ENCODE assay signal across 18 cellular contexts in genomic region chr5:177376107-177376506, GRCh38. TPM values are rescaled to one million over a fixed set of nuclear protein-coding genes. Genes with fewer than 3 reads are reported as not detected.
"Had no signal": no experiment of that assay in that cellular context is flagged by ENCODE, and none has a peak within 500 bp of the region (broad histone marks: within the 10 kb centered on the region; RNA-seq: fewer than 3 reads in every experiment).

No MANE protein-coding gene starts in this region.

- H3K9me3 ChIP-seq: esophagus muscularis mucosa, ovary, transverse colon had no signal

- H3K27ac ChIP-seq: esophagus muscularis mucosa, ovary, transverse colon had no signal

- H3K27me3 ChIP-seq: esophagus muscularis mucosa, ovary, transverse colon had no signal

- H3K9me3 Mint-ChIP-seq: activated naive CD4-positive, alpha-beta T cell treated with anti-CD3 and anti-CD28 coated beads, Interleukin-2, amount 50 U/mL, for 72 hours; immature natural killer cell had no signal

- H3K4me3 Mint-ChIP-seq: immature natural killer cell had no signal

- ATAC-seq: activated naive CD4-positive, alpha-beta T cell treated with anti-CD3 and anti-CD28 coated beads, Interleukin-2, amount 50 U/mL, for 72 hours had no signal

- H3K4me3 ChIP-seq: esophagus muscularis mucosa, ovary, transverse colon had no signal

- DNase-seq: activated CD4-positive, alpha-beta T cell treated with anti-CD3 and anti-CD28 coated beads, Interleukin-2, amount 50 U/mL, for 4 hours; activated CD4-positive, CD25-positive, alpha-beta regulatory T cell treated with anti-CD3 and anti-CD28 coated beads, Interleukin-2, amount 50 U/mL, for 72 hours; activated CD8-positive, alpha-beta memory T cell treated with anti-CD3 and anti-CD28 coated beads, Interleukin-2, amount 50 U/mL, for 4 hours; glutamatergic neuron; immature natural killer cell; ovary; SIG-M5; transverse colon had no signal

- H3K36me3 ChIP-seq: ovary, transverse colon had no signal

RNA-seq across cellular contexts. Expression of gene SLC34A1, which starts 8.1 kb away (rescaled TPM):
- total RNA-seq: cerebellum, dermis microvascular lymphatic vessel endothelial cell, esophagus muscularis mucosa, fibroblast of villous mesenchyme, lung microvascular endothelial cell, ovary, skeletal muscle tissue had no signal
- polyA plus RNA-seq: neural cell, ovary had no signal

RNA-seq across cellular contexts. Expression of gene PFN3, which starts 24.4 kb away (rescaled TPM):
- total RNA-seq: activated naive CD4-positive, alpha-beta T cell treated with anti-CD3 and anti-CD28 coated beads, Interleukin-2, amount 50 U/mL, for 72 hours; cerebellum; dermis microvascular lymphatic vessel endothelial cell; esophagus muscularis mucosa; fibroblast of villous mesenchyme; lung microvascular endothelial cell; mucosa of gallbladder; ovary; skeletal muscle tissue; T-helper 2 cell treated with Interferon-gamma antibody and Interleukin-4, amounts not matched to agents 100 ng/mL and 5 ng/mL, for 36 hours; transverse colon had no signal
- polyA plus RNA-seq: immature natural killer cell, neural cell, ovary had no signal

RNA-seq across cellular contexts. Expression of gene F12, which starts 33.3 kb away (rescaled TPM):
- total RNA-seq: skeletal muscle tissue had no signal
- polyA plus RNA-seq: ovary had no signal
